In the genomic region with DNA sequence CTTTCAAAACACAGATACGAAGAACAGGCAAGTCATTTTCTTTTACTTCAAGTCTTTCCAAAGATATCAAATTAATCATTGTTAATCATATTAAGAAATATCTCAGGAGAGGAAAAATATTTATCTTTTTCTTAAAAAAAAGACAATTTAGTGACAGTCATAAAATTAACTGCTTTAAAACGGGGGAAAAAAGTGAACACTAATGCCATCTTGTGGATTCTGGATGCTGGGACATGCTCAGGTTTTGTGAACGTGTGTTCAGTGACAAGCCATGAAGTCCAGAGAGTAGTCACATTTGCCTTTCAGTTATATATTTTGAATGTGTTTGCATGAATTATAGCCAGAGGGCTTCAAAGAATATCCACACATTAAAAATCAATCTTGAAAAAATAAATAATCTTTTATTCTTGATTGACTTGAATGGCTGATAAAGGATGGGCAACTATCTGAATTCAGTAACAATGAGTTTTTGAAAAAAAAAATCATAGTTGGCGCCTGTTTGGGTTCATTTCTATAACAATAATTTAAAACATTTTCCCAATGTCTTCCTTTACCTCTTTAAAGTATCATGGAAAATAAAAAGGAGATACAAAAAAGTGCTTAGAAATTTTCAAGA, we compare ENCODE assay signal across 8 cellular contexts.
DNase-seq lines count a peak whose midpoint lies in the region; ATAC-seq and TF ChIP-seq lines count a peak whose summit lies in the region.

No MANE protein-coding gene starts in this region.

- no peak overlapping the region for H3K4me3 Mint-ChIP-seq in T-helper 2 cell treated with Interferon-gamma antibody and Interleukin-4, amounts not matched to agents 5 μg/mL and 100 μg/mL, for 36 hours

- no peaks in the 10 kb centered on the region for H3K36me3 ChIP-seq in SK-N-MC (ENCODE audit: insufficient read depth, low read length)
- no peaks in the 10 kb centered on the region for H3K36me3 ChIP-seq in stomach

- peaks cover 0 to 22% (median 13%) of the 10 kb centered on the region in 4 donors for H3K4me1 ChIP-seq in stomach

- H3K27ac ChIP-seq in SK-N-MC (peak overlapping the region; percentile 57; the same call in 1 of the 2 replicates), stomach (no peak overlapping the region)

- peak; percentile 12 for DNase-seq in Caki2 (ENCODE audit: low read depth)
- peak; percentile 60 for DNase-seq in SK-N-MC (ENCODE audit: low read depth, low spot score)
- peak; percentile 54 to 78 for DNase-seq in foreskin fibroblast
- DNase-seq in stomach: no peak
- no peak for DNase-seq in T1000 (lab: John Stamatoyannopoulos, UW)
- DNase-seq in T-helper 2 cell treated with Interferon-gamma antibody and Interleukin-4, amounts not matched to agents 5 μg/mL and 100 μg/mL, for 36 hours (ENCODE audit: low spot score): no peak

- intact Hi-C loops in stomach (cut with DNase I; ENCODE audit: low total_unique reads): no loop called here

- no peaks in the 10 kb centered on the region for H3K27me3 ChIP-seq in stomach

- peaks cover 7% of the 10 kb centered on the region for H3K4me1 Mint-ChIP-seq in T-helper 2 cell treated with Interferon-gamma antibody and Interleukin-4, amounts not matched to agents 5 μg/mL and 100 μg/mL, for 36 hours (ENCODE audit: low read depth)

- no peak for TF ChIP-seq EP300 in stomach (IDR thresholded peaks at IDR 0.05)

- TF ChIP-seq POLR2A in stomach (IDR thresholded peaks at IDR 0.05): no peak

- H3K9me3 ChIP-seq in SK-N-MC (ENCODE audit: low read depth, low read length): peaks cover 3% of the 10 kb centered on the region; the same call in 1 of the 2 replicates
- H3K9me3 ChIP-seq in stomach: peaks cover 0 to 12% (median 0%) of the 10 kb centered on the region in 4 donors

- no peaks in the 10 kb centered on the region for H3K9me3 Mint-ChIP-seq in T-helper 2 cell treated with Interferon-gamma antibody and Interleukin-4, amounts not matched to agents 5 μg/mL and 100 μg/mL, for 36 hours

- peak; percentile 65 for TF ChIP-seq CTCF in foreskin fibroblast (IDR thresholded peaks at IDR 0.05; ENCODE audit: low read depth, low read length)
- peak in 5 of 7 experiments; percentile 19 to 57 (median 45) for TF ChIP-seq CTCF in stomach (IDR thresholded peaks at IDR 0.05)

- no peaks in the 10 kb centered on the region for H3K36me3 Mint-ChIP-seq in T-helper 2 cell treated with Interferon-gamma antibody and Interleukin-4, amounts not matched to agents 5 μg/mL and 100 μg/mL, for 36 hours (ENCODE audit: low read depth)

- WGBS in stomach, 5 donors: 37 to 40% (median 39%) methylated on average over 4 of the region's 4 CpGs

- no peaks in the 10 kb centered on the region for H3K27me3 Mint-ChIP-seq in T-helper 2 cell treated with Interferon-gamma antibody and Interleukin-4, amounts not matched to agents 5 μg/mL and 100 μg/mL, for 36 hours (ENCODE audit: low read depth)

- H3K4me3 ChIP-seq in SK-N-MC (no peak overlapping the region), foreskin fibroblast (ENCODE audit: low read depth in 1 of 2, low read length in 2 of 2) (no peak overlapping the region), stomach (no peak overlapping the region)

- no peak overlapping the region for H3K27ac Mint-ChIP-seq in T-helper 2 cell treated with Interferon-gamma antibody and Interleukin-4, amounts not matched to agents 5 μg/mL and 100 μg/mL, for 36 hours

- peak; percentile 59 for ATAC-seq in GM18517 (IDR thresholded peaks at IDR 0.05; ENCODE audit: unreplicated experiment)
- ATAC-seq in HG03558 (IDR thresholded peaks at IDR 0.05; ENCODE audit: extremely low read depth, unreplicated experiment): peak; percentile 74

- H3K9ac ChIP-seq in SK-N-MC (ENCODE audit: insufficient read length): no peak overlapping the region

- in situ Hi-C loops in Caki2 (cut with HindIII; ENCODE audit: low pct_unique_long_range_greater_than_20kb, low sequenced_read_pairs): no loop called here

Comparison
In these comparisons a context has a peak if more than half of its experiments do, and no peak if none do; other contexts are left out.
1. DNase-seq: peak in Caki2 (single experiment), SK-N-MC (single experiment) and foreskin fibroblast (2 of 2); none in stomach (single experiment), T1000 (single experiment) and T-helper 2 cell treated with Interferon-gamma antibody and Interleukin-4, amounts not matched to agents 5 μg/mL and 100 μg/mL, for 36 hours (single experiment).